ENCODE assay signal across 2 cellular contexts in genomic region chr4:139704915-139705485, GRCh38.
TF ChIP-seq lines count a peak whose summit lies in the region.

No MANE protein-coding gene starts in this region.

TF ChIP-seq in SK-N-SH, 30 proteins besides CTCF, POLR2A, EP300 and RAD21 (continued from another document):
- TF ChIP-seq IRF3 (IDR thresholded peaks at IDR 0.05; ENCODE audit: low read depth, low read length): no peak
- TF ChIP-seq GATA2 (CRISPR knock-in tag; IDR thresholded peaks at IDR 0.05): no peak
- no peak for TF ChIP-seq SIN3A (IDR thresholded peaks at IDR 0.05; ENCODE audit: borderline replicate concordance, low read depth, low read length)
- no peak for TF ChIP-seq MAX (IDR thresholded peaks at IDR 0.05; ENCODE audit: low read depth)
- no peak for TF ChIP-seq USF1 (IDR thresholded peaks at IDR 0.05; ENCODE audit: borderline replicate concordance, low read depth)
- no peak for TF ChIP-seq NFIC (IDR thresholded peaks at IDR 0.05; ENCODE audit: borderline replicate concordance)
- no peak for TF ChIP-seq USF2 (IDR thresholded peaks at IDR 0.05; ENCODE audit: borderline replicate concordance, low read depth, low read length)
- no peak for TF ChIP-seq RFX5 (IDR thresholded peaks at IDR 0.05; ENCODE audit: low read length)
- no peak for TF ChIP-seq TCF12 (IDR thresholded peaks at IDR 0.05)

TF ChIP-seq in SK-N-SH treated with all-trans-retinoic acid at 6 μM for 48 hours, 23 proteins besides CTCF, POLR2A, EP300 and RAD21 (continued from another document):
- TF ChIP-seq CREB5 (CRISPR knock-in tag; IDR thresholded peaks at IDR 0.05; ENCODE audit: low read depth) (no peak), ZNF8 (CRISPR knock-in tag; IDR thresholded peaks at IDR 0.05) (no peak), OSR1 (CRISPR knock-in tag; IDR thresholded peaks at IDR 0.05) (no peak), ZNF565 (CRISPR knock-in tag; conservative IDR thresholded peaks at IDR 0.05; ENCODE audit: low read depth) (no peak), POU6F1 (CRISPR knock-in tag; IDR thresholded peaks at IDR 0.05; ENCODE audit: borderline replicate concordance, low read depth) (no peak), ZFP30 (CRISPR knock-in tag; IDR thresholded peaks at IDR 0.05) (no peak), ZC3H10 (CRISPR knock-in tag; IDR thresholded peaks at IDR 0.05) (no peak), GLIS3 (CRISPR knock-in tag; IDR thresholded peaks at IDR 0.05) (no peak)
